ENCODE assay signal across 13 cellular contexts in the genomic region with DNA sequence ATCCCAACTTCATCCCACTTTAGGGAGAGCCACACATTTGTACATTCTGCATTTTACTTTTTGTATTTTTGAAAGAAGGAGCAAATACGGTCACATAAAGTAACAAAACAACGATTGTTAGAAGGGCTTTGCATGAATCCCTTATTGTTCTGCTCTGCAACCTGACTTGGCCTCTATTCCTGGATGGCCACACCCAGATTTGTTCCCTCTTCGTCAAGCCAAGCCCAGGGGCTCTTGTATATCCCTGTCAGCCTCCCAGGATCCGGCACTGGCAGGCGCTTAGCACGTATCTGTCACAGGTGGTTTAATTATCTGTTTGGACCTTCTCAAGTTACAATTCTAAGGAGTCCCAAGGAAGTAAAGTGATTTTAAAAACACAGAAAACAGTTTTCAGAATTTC. TPM values are rescaled to one million over a fixed set of nuclear protein-coding genes. Genes with fewer than 3 reads are reported as not detected.
A peak's percentile ranks its signal among the peaks of the same experiment; 100 is the strongest.
DNase-seq lines count a peak whose midpoint lies in the region; TF ChIP-seq lines count a peak whose summit lies in the region.
"Had no signal": no experiment of that assay in that cellular context is flagged by ENCODE, and none has a peak within 500 bp of the region (broad histone marks: within the 10 kb centered on the region; RNA-seq: fewer than 3 reads in every experiment).

No MANE protein-coding gene starts in this region.

- H3K18ac ChIP-seq in mesenchymal stem cell (ENCODE audit: low read depth in 1 of 2, low read length in 2 of 2) = peak overlapping the region in 1 of 2 experiments; percentile 35

- H2BK120ac ChIP-seq in mesenchymal stem cell (ENCODE audit: low read depth, low read length) = no peak overlapping the region

- intact Hi-C loops in activated CD4-positive, alpha-beta memory T cell treated with anti-CD3 and anti-CD28 coated beads for 36 hours (cut with micrococcal nuclease) = no loop called here

- WGBS in mesenchymal stem cell = 68% methylated on average over 4 of the region's 6 CpGs

- peaks cover 0 to 7% of the 10 kb centered on the region in 2 experiments for H3K27me3 ChIP-seq in mesenchymal stem cell (ENCODE audit: control insufficient read depth in 1 of 2, insufficient read depth in 1 of 2, low read length in 2 of 2)

- H3K27me3 Mint-ChIP-seq in activated CD4-positive, alpha-beta memory T cell treated with anti-CD3 and anti-CD28 coated beads, Interleukin-2, amount 10 ng/mL, durations not matched to agents 7 days and 5 days = peaks cover 20% of the 10 kb centered on the region
- H3K27me3 Mint-ChIP-seq in activated CD4-positive, alpha-beta memory T cell treated with anti-CD3 and anti-CD28 coated beads for 36 hours = peaks cover 3% of the 10 kb centered on the region
- peaks cover 10% of the 10 kb centered on the region for H3K27me3 Mint-ChIP-seq in type B pancreatic cell
- H3K27me3 Mint-ChIP-seq: activated naive CD4-positive, alpha-beta T cell treated with anti-CD3 and anti-CD28 coated beads, Interleukin-2, amount 50 U/mL, for 24 hours had no signal

- no peaks in the 10 kb centered on the region for H3K36me3 ChIP-seq in mesenchymal stem cell (ENCODE audit: control insufficient read depth in 1 of 2, insufficient read depth in 2 of 2, low read depth in 1 of 2, low read length in 2 of 2)

- H4K8ac ChIP-seq in mesenchymal stem cell (ENCODE audit: low read length) = peak overlapping the region; percentile 39

- H3K4me1 Mint-ChIP-seq in activated CD4-positive, alpha-beta memory T cell treated with anti-CD3 and anti-CD28 coated beads, Interleukin-2, amount 10 ng/mL, durations not matched to agents 7 days and 5 days = peaks cover 11% of the 10 kb centered on the region
- H3K4me1 Mint-ChIP-seq in activated CD4-positive, alpha-beta memory T cell treated with anti-CD3 and anti-CD28 coated beads for 36 hours (ENCODE audit: low read depth) = peaks cover 10% of the 10 kb centered on the region
- peaks cover 30% of the 10 kb centered on the region for H3K4me1 Mint-ChIP-seq in type B pancreatic cell (ENCODE audit: unreplicated experiment)

- CTCF ChIA-PET in activated CD4-positive, alpha-beta memory T cell treated with anti-CD3 and anti-CD28 coated beads, Interleukin-2, amount 10 ng/mL, durations not matched to agents 7 days and 5 days (lab: Charles Lee) = no interaction called here
- CTCF ChIA-PET in activated CD4-positive, alpha-beta memory T cell treated with anti-CD3 and anti-CD28 coated beads for 36 hours (lab: Charles Lee) = no interaction called here

- no peak overlapping the region for H3K14ac ChIP-seq in mesenchymal stem cell (ENCODE audit: low read length in 2 of 2)

- no peak overlapping the region for H2BK15ac ChIP-seq in mesenchymal stem cell (ENCODE audit: low read depth, poor library complexity, severe bottlenecking)

- peaks cover 26% of the 10 kb centered on the region for H3K9me3 ChIP-seq in mesenchymal stem cell (ENCODE audit: control insufficient read depth, low read length)

- POLR2A ChIA-PET in activated CD4-positive, alpha-beta memory T cell treated with anti-CD3 and anti-CD28 coated beads, Interleukin-2, amount 10 ng/mL, durations not matched to agents 7 days and 5 days (lab: Charles Lee) = no interaction called here
- POLR2A ChIA-PET in activated CD4-positive, alpha-beta memory T cell treated with anti-CD3 and anti-CD28 coated beads for 36 hours (lab: Charles Lee) = no interaction called here

- no peak overlapping the region for H3K27ac ChIP-seq in mesenchymal stem cell (ENCODE audit: low read length, poor library complexity, severe bottlenecking)

- H3K4me3 Mint-ChIP-seq in activated CD4-positive, alpha-beta memory T cell treated with anti-CD3 and anti-CD28 coated beads, Interleukin-2, amount 10 ng/mL, durations not matched to agents 7 days and 5 days = no peak overlapping the region
- no peak overlapping the region for H3K4me3 Mint-ChIP-seq in activated CD4-positive, alpha-beta memory T cell treated with anti-CD3 and anti-CD28 coated beads for 36 hours
- peak overlapping the region; percentile 48 for H3K4me3 Mint-ChIP-seq in type B pancreatic cell
- H3K4me3 Mint-ChIP-seq: activated naive CD4-positive, alpha-beta T cell treated with anti-CD3 and anti-CD28 coated beads, Interleukin-2, amount 50 U/mL, for 24 hours had no signal

- TF ChIP-seq CTCF in cardiac fibroblast (IDR thresholded peaks at IDR 0.05; ENCODE audit: low read depth, low read length) = no peak
- TF ChIP-seq CTCF in type B pancreatic cell (conservative IDR thresholded peaks at IDR 0.05) = no peak

- H3K36me3 Mint-ChIP-seq in activated CD4-positive, alpha-beta memory T cell treated with anti-CD3 and anti-CD28 coated beads, Interleukin-2, amount 10 ng/mL, durations not matched to agents 7 days and 5 days (ENCODE audit: low read depth) = peaks cover 7% of the 10 kb centered on the region
- H3K36me3 Mint-ChIP-seq in activated CD4-positive, alpha-beta memory T cell treated with anti-CD3 and anti-CD28 coated beads for 36 hours = peaks cover 10% of the 10 kb centered on the region
- H3K36me3 Mint-ChIP-seq in type B pancreatic cell = no peaks in the 10 kb centered on the region

- peaks cover 4% of the 10 kb centered on the region for H3K79me1 ChIP-seq in mesenchymal stem cell (replicated peaks; ENCODE audit: low read length, poor library complexity, severe bottlenecking)

- peak overlapping the region in 1 of 2 experiments; percentile 62 for H3K4ac ChIP-seq in mesenchymal stem cell (ENCODE audit: low read depth in 1 of 2, low read length in 2 of 2)

- H2AFZ ChIP-seq in mesenchymal stem cell (ENCODE audit: low read depth, low read length) = no peak overlapping the region

- peaks cover 17% of the 10 kb centered on the region for H3K9me3 Mint-ChIP-seq in activated CD4-positive, alpha-beta memory T cell treated with anti-CD3 and anti-CD28 coated beads, Interleukin-2, amount 10 ng/mL, durations not matched to agents 7 days and 5 days
- peaks cover 24% of the 10 kb centered on the region for H3K9me3 Mint-ChIP-seq in activated CD4-positive, alpha-beta memory T cell treated with anti-CD3 and anti-CD28 coated beads for 36 hours
- H3K9me3 Mint-ChIP-seq in type B pancreatic cell = peaks cover 14% of the 10 kb centered on the region

- H3K23ac ChIP-seq in mesenchymal stem cell (ENCODE audit: low read length in 2 of 2) = no peak overlapping the region

- DNase-seq in activated CD4-positive, alpha-beta memory T cell treated with anti-CD3 and anti-CD28 coated beads, Interleukin-2, amount 10 ng/mL, durations not matched to agents 7 days and 5 days = peak; percentile 8
- no peak for DNase-seq in activated CD4-positive, alpha-beta memory T cell treated with anti-CD3 and anti-CD28 coated beads for 36 hours
- peak; percentile 46 to 62 for DNase-seq in cardiac fibroblast (ENCODE audit: low read depth in 2 of 2)
- peak; percentile 3 for DNase-seq in mesenchymal stem cell
- DNase-seq in type B pancreatic cell (ENCODE audit: extremely low spot score, unreplicated experiment) = peak; percentile 51
- no peak for DNase-seq in cerebellar cortex (ENCODE audit: low spot score)
- DNase-seq in NCI-H510A (lab: John Stamatoyannopoulos, UW) = no peak
- no peak for DNase-seq in activated CD4-positive, alpha-beta T cell treated with anti-CD3 and anti-CD28 coated beads for 1 hour
- DNase-seq: midbrain; NK-92 treated with Interleukin-12 subunit alpha and Interleukin-12 subunit beta, amount 100 ng/mL, for 24 hours had no signal

- no peak overlapping the region for H4K91ac ChIP-seq in mesenchymal stem cell (ENCODE audit: low read length)

- H2AK5ac ChIP-seq in mesenchymal stem cell (ENCODE audit: low read length, severe bottlenecking) = peak overlapping the region; percentile 62

- H3K4me3 ChIP-seq in cardiac fibroblast (replicated peaks in 1 of 2; ENCODE audit: low read depth in 2 of 2, low read length in 2 of 2) (no peak overlapping the region), mesenchymal stem cell (ENCODE audit: insufficient read depth in 1 of 2, low read depth in 1 of 2, low read length in 2 of 2) (no peak overlapping the region)

- no peak overlapping the region for H2BK5ac ChIP-seq in mesenchymal stem cell (ENCODE audit: low read depth, low read length, poor library complexity, severe bottlenecking)

- H2BK12ac ChIP-seq in mesenchymal stem cell (ENCODE audit: low read length in 2 of 2) = peak overlapping the region; percentile 38 to 66

- H3K4me1 ChIP-seq in mesenchymal stem cell (ENCODE audit: control insufficient read depth, insufficient read depth, low read depth, low read length) = peaks cover 32% of the 10 kb centered on the region

- no peak overlapping the region for H3K4me2 ChIP-seq in mesenchymal stem cell (ENCODE audit: low read length, poor library complexity, severe bottlenecking)

- H3K27ac Mint-ChIP-seq in activated CD4-positive, alpha-beta memory T cell treated with anti-CD3 and anti-CD28 coated beads, Interleukin-2, amount 10 ng/mL, durations not matched to agents 7 days and 5 days = no peak overlapping the region
- no peak overlapping the region for H3K27ac Mint-ChIP-seq in activated CD4-positive, alpha-beta memory T cell treated with anti-CD3 and anti-CD28 coated beads for 36 hours
- H3K27ac Mint-ChIP-seq in type B pancreatic cell = peak overlapping the region; percentile 47
- H3K27ac Mint-ChIP-seq: activated naive CD4-positive, alpha-beta T cell treated with anti-CD3 and anti-CD28 coated beads, Interleukin-2, amount 50 U/mL, for 24 hours had no signal

- no peak overlapping the region for H3K9ac ChIP-seq in mesenchymal stem cell (ENCODE audit: low read length)

RNA-seq across cellular contexts. Expression of a gene that starts 28.0 kb away (rescaled TPM):
- total RNA-seq in activated CD4-positive, alpha-beta memory T cell treated with anti-CD3 and anti-CD28 coated beads, Interleukin-2, amount 10 ng/mL, durations not matched to agents 7 days and 5 days = not detected
- total RNA-seq in activated CD4-positive, alpha-beta memory T cell treated with anti-CD3 and anti-CD28 coated beads for 36 hours = not detected
- not detected for polyA plus RNA-seq in mesenchymal stem cell (2013, experiment 1 of 2)
- polyA plus RNA-seq in mesenchymal stem cell (2013, experiment 2 of 2) = not detected
- not detected in 2 replicates for total RNA-seq in type B pancreatic cell (ENCODE audit: low replicate concordance)
- total RNA-seq: HT1080, temporal lobe had no signal

Comparison
In these comparisons a context has a peak if more than half of its experiments do, and no peak if none do; other contexts are left out.
1. DNase-seq: peak in activated CD4-positive, alpha-beta memory T cell treated with anti-CD3 and anti-CD28 coated beads, Interleukin-2, amount 10 ng/mL, durations not matched to agents 7 days and 5 days (single experiment), cardiac fibroblast (2 of 2), mesenchymal stem cell (single experiment) and type B pancreatic cell (single experiment); none in activated CD4-positive, alpha-beta memory T cell treated with anti-CD3 and anti-CD28 coated beads for 36 hours (single experiment), cerebellar cortex (single experiment), NCI-H510A (single experiment) and activated CD4-positive, alpha-beta T cell treated with anti-CD3 and anti-CD28 coated beads for 1 hour (single experiment).